Comparison of ENCODE assay signal across 16 cellular contexts in the genomic region with DNA sequence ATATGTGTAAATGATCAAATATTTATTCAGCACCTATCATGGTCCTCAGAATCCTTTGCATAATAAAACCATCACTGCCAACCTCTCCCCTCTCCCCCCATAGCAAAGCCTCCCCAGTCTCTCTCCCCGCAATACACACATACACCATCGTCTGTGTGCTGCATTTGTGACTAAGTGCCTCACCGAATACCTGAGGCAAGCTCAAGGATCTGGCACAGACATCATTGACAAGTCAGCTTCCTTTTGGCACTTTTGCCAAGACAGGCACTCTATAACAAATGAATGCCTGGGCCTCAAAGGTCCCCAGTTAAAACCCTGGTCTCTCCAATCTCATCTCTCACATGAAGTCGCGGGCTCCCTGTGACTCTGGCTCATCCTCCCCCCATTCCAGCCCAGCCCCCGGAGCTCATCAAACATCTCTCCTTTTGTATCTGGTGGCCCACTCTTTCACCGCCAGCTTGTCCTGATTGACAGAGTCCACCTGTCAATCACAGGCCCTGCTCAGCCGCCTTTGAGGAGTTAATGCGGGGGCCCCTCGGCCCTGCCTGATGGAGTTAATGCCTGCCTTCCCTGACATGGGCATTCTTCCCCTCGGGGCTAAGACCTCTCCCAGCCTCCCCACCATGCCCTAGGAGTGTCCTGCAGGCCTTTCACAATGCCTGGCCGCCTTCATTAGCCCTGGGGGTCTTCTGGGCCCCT.
"Had no signal": no experiment of that assay in that cellular context is flagged by ENCODE, and none has a peak within 500 bp of the region (broad histone marks: within the 10 kb centered on the region; RNA-seq: fewer than 3 reads in every experiment).

No MANE protein-coding gene starts in this region.

- H3K36me3 Mint-ChIP-seq: activated naive CD4-positive, alpha-beta T cell treated with anti-CD3 and anti-CD28 coated beads, Interleukin-2, amount 50 U/mL, for 72 hours; immature natural killer cell had no signal

- ATAC-seq: activated naive CD4-positive, alpha-beta T cell treated with anti-CD3 and anti-CD28 coated beads, Interleukin-2, amount 50 U/mL, for 72 hours; activated T-cell treated with anti-CD3 and anti-CD28 coated beads, Interleukin-2, amount 50 U/mL, for 4 hours had no signal

- H3K9me3 Mint-ChIP-seq: activated naive CD4-positive, alpha-beta T cell treated with anti-CD3 and anti-CD28 coated beads, Interleukin-2, amount 50 U/mL, for 72 hours; activated T-cell treated with anti-CD3 and anti-CD28 coated beads, Interleukin-2, amount 50 U/mL, for 4 hours; immature natural killer cell; T-helper 1 cell treated with Interleukin-12 subunit alpha and Interleukin-12 subunit beta and Interleukin-4 antibody, amounts not matched to agents 30 μg/mL and 1 μg/mL, for 36 hours had no signal

- H3K27ac Mint-ChIP-seq: activated naive CD4-positive, alpha-beta T cell treated with anti-CD3 and anti-CD28 coated beads, Interleukin-2, amount 50 U/mL, for 72 hours; immature natural killer cell; T-helper 1 cell treated with Interleukin-12 subunit alpha and Interleukin-12 subunit beta and Interleukin-4 antibody, amounts not matched to agents 30 μg/mL and 1 μg/mL, for 36 hours had no signal

- DNase-seq: activated CD4-positive, alpha-beta T cell treated with anti-CD3 and anti-CD28 coated beads, Interleukin-2, amount 50 U/mL, for 48 hours; activated effector memory CD4-positive, alpha-beta T cell treated with Interleukin-2 at 50 U/mL for 16 hours; activated T-cell treated with anti-CD3 and anti-CD28 coated beads, Interleukin-2, amount 50 U/mL, for 4 hours; effector CD8-positive, alpha-beta T cell; foreskin melanocyte; head of caudate nucleus; immature natural killer cell; lower lobe of right lung; midbrain; ovary; sigmoid colon; spleen; tibial artery; WERI-Rb-1 had no signal

- H3K4me3 Mint-ChIP-seq: activated T-cell treated with anti-CD3 and anti-CD28 coated beads, Interleukin-2, amount 50 U/mL, for 4 hours; immature natural killer cell; T-helper 1 cell treated with Interleukin-12 subunit alpha and Interleukin-12 subunit beta and Interleukin-4 antibody, amounts not matched to agents 30 μg/mL and 1 μg/mL, for 36 hours had no signal
